10 cellular contexts compared by ENCODE assay signal in genomic region chr1:76494807-76495206, GRCh38.
DNase-seq lines count a peak whose midpoint lies in the region; ATAC-seq and TF ChIP-seq lines count a peak whose summit lies in the region.
"Had no signal": no experiment of that assay in that cellular context is flagged by ENCODE, and none has a peak within 500 bp of the region (broad histone marks: within the 10 kb centered on the region; RNA-seq: fewer than 3 reads in every experiment).

No MANE protein-coding gene starts in this region.

- no peak for TF ChIP-seq CTCF in coronary artery (IDR thresholded peaks at IDR 0.05)

- H3K36me3 Mint-ChIP-seq in activated CD4-positive, alpha-beta T cell treated with anti-CD3 and anti-CD28 coated beads, Interleukin-2, amount 10 ng/mL, durations not matched to agents 24 days and 14 days (ENCODE audit: low read depth), result no peaks in the 10 kb centered on the region
- H3K36me3 Mint-ChIP-seq: T-cell had no signal

- intact Hi-C loops in activated CD4-positive, alpha-beta T cell treated with anti-CD3 and anti-CD28 coated beads, Interleukin-2, amount 10 ng/mL, durations not matched to agents 24 days and 14 days (cut with micrococcal nuclease), result loop anchor here (5.0 kb wide), 1 partner anchor 238 kb away; no protein-coding TSS in a partner anchor

- H3K27ac ChIP-seq in coronary artery, result no peak overlapping the region

- no peaks in the 10 kb centered on the region for H3K9me3 Mint-ChIP-seq in activated CD4-positive, alpha-beta T cell treated with anti-CD3 and anti-CD28 coated beads, Interleukin-2, amount 10 ng/mL, durations not matched to agents 24 days and 14 days
- H3K9me3 Mint-ChIP-seq: T-cell had no signal

- H3K27me3 Mint-ChIP-seq in activated CD4-positive, alpha-beta T cell treated with anti-CD3 and anti-CD28 coated beads, Interleukin-2, amount 10 ng/mL, durations not matched to agents 24 days and 14 days, result no peaks in the 10 kb centered on the region
- H3K27me3 Mint-ChIP-seq: T-cell had no signal

- peak overlapping the region; percentile 72 for H3K4me3 Mint-ChIP-seq in activated CD4-positive, alpha-beta T cell treated with anti-CD3 and anti-CD28 coated beads, Interleukin-2, amount 10 ng/mL, durations not matched to agents 24 days and 14 days
- H3K4me3 Mint-ChIP-seq: T-cell had no signal

- ATAC-seq in GM21825 (IDR thresholded peaks at IDR 0.05; ENCODE audit: unreplicated experiment), result peak; percentile 96
- peak; percentile 96 for ATAC-seq in HG03469 (IDR thresholded peaks at IDR 0.05; ENCODE audit: unreplicated experiment)
- ATAC-seq: T-cell had no signal

- peak overlapping the region; percentile 83 for H3K27ac Mint-ChIP-seq in activated CD4-positive, alpha-beta T cell treated with anti-CD3 and anti-CD28 coated beads, Interleukin-2, amount 10 ng/mL, durations not matched to agents 24 days and 14 days
- H3K27ac Mint-ChIP-seq: T-cell had no signal

- DNase-seq in activated CD4-positive, alpha-beta T cell treated with anti-CD3 and anti-CD28 coated beads, Interleukin-2, amount 10 ng/mL, durations not matched to agents 24 days and 14 days, result peak; percentile 59
- DNase-seq in activated CD4-positive, alpha-beta T cell treated with anti-CD3 and anti-CD28 coated beads for 4 hours, result no peak
- DNase-seq in kidney tubule cell (ENCODE audit: low spot score), result peak; percentile 80
- no peak for DNase-seq in coronary artery (ENCODE audit: low spot score)
- no peak for DNase-seq in hippocampal formation (lab: John Stamatoyannopoulos, UW)
- no peak for DNase-seq in NCI-H345 treated with DMSO at 0.1 percent for 48 hours (lab: John Stamatoyannopoulos, UW; ENCODE audit: unreplicated experiment)
- DNase-seq: NCI-H2081 treated with DMSO at 0.1 percent for 48 hours, T-cell had no signal

- H3K4me1 Mint-ChIP-seq in activated CD4-positive, alpha-beta T cell treated with anti-CD3 and anti-CD28 coated beads, Interleukin-2, amount 10 ng/mL, durations not matched to agents 24 days and 14 days, result peaks cover 23% of the 10 kb centered on the region

- H3K4me3 ChIP-seq in coronary artery, result no peak overlapping the region

Comparison
In these comparisons a context has a peak if more than half of its experiments do, and no peak if none do; other contexts are left out.
1. DNase-seq: peak in activated CD4-positive, alpha-beta T cell treated with anti-CD3 and anti-CD28 coated beads, Interleukin-2, amount 10 ng/mL, durations not matched to agents 24 days and 14 days (single experiment) and kidney tubule cell (single experiment); none in activated CD4-positive, alpha-beta T cell treated with anti-CD3 and anti-CD28 coated beads for 4 hours (0 of 2), coronary artery (single experiment), hippocampal formation (0 of 2) and NCI-H345 treated with DMSO at 0.1 percent for 48 hours (single experiment).